Comparison of ENCODE assay signal across 39 cellular contexts in genomic region chr11:61181489-61181888, GRCh38. TPM values are rescaled to one million over a fixed set of nuclear protein-coding genes. Genes with fewer than 3 reads are reported as not detected.
"Had no signal": no experiment of that assay in that cellular context is flagged by ENCODE, and none has a peak within 500 bp of the region (broad histone marks: within the 10 kb centered on the region; RNA-seq: fewer than 3 reads in every experiment).

No MANE protein-coding gene starts in this region.

- H3K27ac ChIP-seq: adrenal gland, body of pancreas, brain microvascular endothelial cell, breast epithelium, VCaP had no signal

- H3K4me3 Mint-ChIP-seq: activated B cell treated with CpG ODN at 0.5 μM for 24 hours; activated CD4-positive, alpha-beta memory T cell treated with anti-CD3 and anti-CD28 coated beads for 36 hours; activated CD4-positive, alpha-beta T cell treated with anti-CD3 and anti-CD28 coated beads, Interleukin-2, amount 10 ng/mL, durations not matched to agents 24 days and 14 days; activated CD8-positive, alpha-beta T cell treated with anti-CD3 and anti-CD28 coated beads for 36 hours; activated naive CD4-positive, alpha-beta T cell treated with anti-CD3 and anti-CD28 coated beads for 36 hours; activated naive CD8-positive, alpha-beta T cell treated with anti-CD3 and anti-CD28 coated beads for 36 hours; activated T-cell treated with anti-CD3 and anti-CD28 coated beads, Interleukin-2, amount 50 U/mL, for 4 hours; activated T-cell treated with anti-CD3 and anti-CD28 coated beads, Interleukin-2, amount 50 U/mL, for 72 hours; activated T-helper 1 cell treated with anti-CD3 and anti-CD28 coated beads, Interleukin-12 subunit alpha, Interleukin-12 subunit beta, Interleukin-2, Interleukin-4 antibody, amounts not matched to agents 30 ng/mL and 10 ng/mL and 1 ng/mL, durations not matched to agents 14 hours and 24 hours and 36 hours; activated T-helper 17 cell treated with anti-CD3 and anti-CD28 coated beads, Interleukin-2, amount 50 U/mL, for 72 hours; T-helper 1 cell treated with Interleukin-12 subunit alpha and Interleukin-12 subunit beta and Interleukin-4 antibody, amounts not matched to agents 30 μg/mL and 1 μg/mL, for 36 hours; T-helper 2 cell treated with Interferon-gamma antibody and Interleukin-4, amounts not matched to agents 5 μg/mL and 100 μg/mL, for 36 hours had no signal

- H3K27me3 ChIP-seq: adrenal gland, body of pancreas, brain microvascular endothelial cell, breast epithelium had no signal

- H3K27ac Mint-ChIP-seq: activated B cell treated with CpG ODN at 0.5 μM for 24 hours; activated CD4-positive, alpha-beta memory T cell treated with anti-CD3 and anti-CD28 coated beads for 36 hours; activated CD4-positive, alpha-beta T cell treated with anti-CD3 and anti-CD28 coated beads, Interleukin-2, amount 10 ng/mL, durations not matched to agents 24 days and 14 days; activated CD8-positive, alpha-beta T cell treated with anti-CD3 and anti-CD28 coated beads for 36 hours; activated naive CD4-positive, alpha-beta T cell treated with anti-CD3 and anti-CD28 coated beads for 36 hours; activated naive CD4-positive, alpha-beta T cell treated with anti-CD3 and anti-CD28 coated beads, Interleukin-2, amount 50 U/mL, for 72 hours; activated naive CD8-positive, alpha-beta T cell treated with anti-CD3 and anti-CD28 coated beads for 36 hours; activated T-cell treated with anti-CD3 and anti-CD28 coated beads, Interleukin-2, amount 50 U/mL, for 72 hours; activated T-helper 1 cell treated with anti-CD3 and anti-CD28 coated beads, Interleukin-12 subunit alpha, Interleukin-12 subunit beta, Interleukin-2, Interleukin-4 antibody, amounts not matched to agents 30 ng/mL and 10 ng/mL and 1 ng/mL, durations not matched to agents 14 hours and 24 hours and 36 hours; activated T-helper 17 cell treated with anti-CD3 and anti-CD28 coated beads, Interleukin-2, amount 50 U/mL, for 72 hours; T-helper 1 cell treated with Interleukin-12 subunit alpha and Interleukin-12 subunit beta and Interleukin-4 antibody, amounts not matched to agents 30 μg/mL and 1 μg/mL, for 36 hours; T-helper 2 cell treated with Interferon-gamma antibody and Interleukin-4, amounts not matched to agents 5 μg/mL and 100 μg/mL, for 36 hours had no signal

- H3K4me3 ChIP-seq: adrenal gland, body of pancreas, breast epithelium had no signal

- ATAC-seq: activated CD8-positive, alpha-beta T cell treated with anti-CD3 and anti-CD28 coated beads for 36 hours; activated naive CD4-positive, alpha-beta T cell treated with anti-CD3 and anti-CD28 coated beads, Interleukin-2, amount 50 U/mL, for 72 hours; activated T-cell treated with anti-CD3 and anti-CD28 coated beads, Interleukin-2, amount 50 U/mL, for 4 hours; activated T-cell treated with anti-CD3 and anti-CD28 coated beads, Interleukin-2, amount 50 U/mL, for 72 hours; activated T-helper 17 cell treated with anti-CD3 and anti-CD28 coated beads, Interleukin-2, amount 50 U/mL, for 72 hours; body of pancreas had no signal

- H3K4me1 Mint-ChIP-seq: activated B cell treated with CpG ODN at 0.5 μM for 24 hours; activated CD4-positive, alpha-beta T cell treated with anti-CD3 and anti-CD28 coated beads, Interleukin-2, amount 10 ng/mL, durations not matched to agents 24 days and 14 days; activated naive CD8-positive, alpha-beta T cell treated with anti-CD3 and anti-CD28 coated beads for 36 hours; activated T-helper 17 cell treated with anti-CD3 and anti-CD28 coated beads, Interleukin-2, amount 50 U/mL, for 72 hours had no signal

- H3K9me3 Mint-ChIP-seq: activated B cell treated with CpG ODN at 0.5 μM for 24 hours; activated CD4-positive, alpha-beta memory T cell treated with anti-CD3 and anti-CD28 coated beads for 36 hours; activated CD4-positive, alpha-beta T cell treated with anti-CD3 and anti-CD28 coated beads, Interleukin-2, amount 10 ng/mL, durations not matched to agents 24 days and 14 days; activated CD8-positive, alpha-beta T cell treated with anti-CD3 and anti-CD28 coated beads for 36 hours; activated naive CD4-positive, alpha-beta T cell treated with anti-CD3 and anti-CD28 coated beads for 36 hours; activated naive CD4-positive, alpha-beta T cell treated with anti-CD3 and anti-CD28 coated beads, Interleukin-2, amount 50 U/mL, for 72 hours; activated naive CD8-positive, alpha-beta T cell treated with anti-CD3 and anti-CD28 coated beads for 36 hours; activated T-cell treated with anti-CD3 and anti-CD28 coated beads, Interleukin-2, amount 50 U/mL, for 4 hours; activated T-cell treated with anti-CD3 and anti-CD28 coated beads, Interleukin-2, amount 50 U/mL, for 72 hours; activated T-helper 1 cell treated with anti-CD3 and anti-CD28 coated beads, Interleukin-12 subunit alpha, Interleukin-12 subunit beta, Interleukin-2, Interleukin-4 antibody, amounts not matched to agents 30 ng/mL and 10 ng/mL and 1 ng/mL, durations not matched to agents 14 hours and 24 hours and 36 hours; activated T-helper 17 cell treated with anti-CD3 and anti-CD28 coated beads, Interleukin-2, amount 50 U/mL, for 72 hours; T-helper 1 cell treated with Interleukin-12 subunit alpha and Interleukin-12 subunit beta and Interleukin-4 antibody, amounts not matched to agents 30 μg/mL and 1 μg/mL, for 36 hours; T-helper 2 cell treated with Interferon-gamma antibody and Interleukin-4, amounts not matched to agents 5 μg/mL and 100 μg/mL, for 36 hours had no signal

- H3K36me3 Mint-ChIP-seq: activated CD4-positive, alpha-beta memory T cell treated with anti-CD3 and anti-CD28 coated beads for 36 hours; activated naive CD4-positive, alpha-beta T cell treated with anti-CD3 and anti-CD28 coated beads, Interleukin-2, amount 50 U/mL, for 72 hours; activated naive CD8-positive, alpha-beta T cell treated with anti-CD3 and anti-CD28 coated beads for 36 hours had no signal

- FAIRE-seq: astrocyte, TTC549 had no signal

- H3K27me3 Mint-ChIP-seq: activated B cell treated with CpG ODN at 0.5 μM for 24 hours; activated CD4-positive, alpha-beta memory T cell treated with anti-CD3 and anti-CD28 coated beads for 36 hours; activated CD8-positive, alpha-beta T cell treated with anti-CD3 and anti-CD28 coated beads for 36 hours; activated naive CD8-positive, alpha-beta T cell treated with anti-CD3 and anti-CD28 coated beads for 36 hours; activated T-helper 17 cell treated with anti-CD3 and anti-CD28 coated beads, Interleukin-2, amount 50 U/mL, for 72 hours had no signal

- H3K4me1 ChIP-seq: adrenal gland, body of pancreas, breast epithelium had no signal

- H3K9me3 ChIP-seq: adrenal gland, body of pancreas, breast epithelium had no signal

- H3K36me3 ChIP-seq: adrenal gland, brain microvascular endothelial cell, breast epithelium had no signal

- DNase-seq: activated B cell treated with CpG ODN at 0.5 μM for 24 hours; activated CD4-positive, alpha-beta memory T cell treated with anti-CD3 and anti-CD28 coated beads for 36 hours; activated CD4-positive, alpha-beta T cell treated with anti-CD3 and anti-CD28 coated beads for 4 hours; activated CD4-positive, alpha-beta T cell treated with anti-CD3 and anti-CD28 coated beads, Interleukin-2, amount 10 ng/mL, durations not matched to agents 24 days and 14 days; activated CD4-positive, alpha-beta T cell treated with anti-CD3 and anti-CD28 coated beads, Interleukin-2, amount 50 U/mL, for 1 hour; activated CD4-positive, alpha-beta T cell treated with anti-CD3 and anti-CD28 coated beads, Interleukin-2, amount 50 U/mL, for 4 hours; activated CD4-positive, CD25-positive, alpha-beta regulatory T cell treated with anti-CD3 and anti-CD28 coated beads, Interleukin-2, amount 50 U/mL, for 72 hours; activated CD8-positive, alpha-beta memory T cell treated with anti-CD3 and anti-CD28 coated beads, Interleukin-2, amount 50 U/mL, for 4 hours; activated CD8-positive, alpha-beta T cell treated with anti-CD3 and anti-CD28 coated beads for 36 hours; activated effector memory CD4-positive, alpha-beta T cell treated with anti-CD3 and anti-CD28 coated beads, Interleukin-2, amount 50 U/mL, for 16 hours; activated gamma-delta T cell treated with Interleukin-2 at 50 U/mL for 16 hours; activated naive CD4-positive, alpha-beta T cell; activated naive CD4-positive, alpha-beta T cell treated with anti-CD3 and anti-CD28 coated beads for 36 hours; activated naive CD4-positive, alpha-beta T cell treated with anti-CD3 and anti-CD28 coated beads, Interleukin-2, amount 50 U/mL, for 16 hours; activated naive CD8-positive, alpha-beta T cell treated with anti-CD3 and anti-CD28 coated beads for 36 hours; activated T-cell treated with anti-CD3 and anti-CD28 coated beads for 4 hours; activated T-cell treated with anti-CD3 and anti-CD28 coated beads, Interleukin-2, amount 50 U/mL, for 1 hour; activated T-cell treated with anti-CD3 and anti-CD28 coated beads, Interleukin-2, amount 50 U/mL, for 4 hours; activated T-cell treated with anti-CD3 and anti-CD28 coated beads, Interleukin-2, amount 50 U/mL, for 72 hours; adrenal gland; amniotic stem cell; aorta; body of pancreas; brain microvascular endothelial cell; central memory CD4-positive, alpha-beta T cell; T-helper 2 cell; T-helper 9 cell had no signal

RNA-seq across cellular contexts. Expression of gene PGA3, which starts 21.8 kb away (rescaled TPM):
- total RNA-seq: activated B cell treated with CpG ODN at 0.5 μM for 24 hours; activated CD4-positive, alpha-beta memory T cell treated with anti-CD3 and anti-CD28 coated beads for 36 hours; activated CD4-positive, alpha-beta T cell treated with anti-CD3 and anti-CD28 coated beads, Interleukin-2, amount 10 ng/mL, durations not matched to agents 24 days and 14 days; activated CD8-positive, alpha-beta memory T cell treated with anti-CD3 and anti-CD28 coated beads for 36 hours; activated CD8-positive, alpha-beta T cell treated with anti-CD3 and anti-CD28 coated beads for 36 hours; activated naive CD4-positive, alpha-beta T cell treated with anti-CD3 and anti-CD28 coated beads for 36 hours; activated naive CD4-positive, alpha-beta T cell treated with anti-CD3 and anti-CD28 coated beads, Interleukin-2, amount 50 U/mL, for 72 hours; activated naive CD8-positive, alpha-beta T cell treated with anti-CD3 and anti-CD28 coated beads for 36 hours; activated T-cell treated with anti-CD3 and anti-CD28 coated beads, Interleukin-2, amount 50 U/mL, for 4 hours; activated T-cell treated with anti-CD3 and anti-CD28 coated beads, Interleukin-2, amount 50 U/mL, for 72 hours; activated T-helper 1 cell treated with anti-CD3 and anti-CD28 coated beads, Interleukin-12 subunit alpha, Interleukin-12 subunit beta, Interleukin-2, Interleukin-4 antibody, amounts not matched to agents 30 ng/mL and 10 ng/mL and 1 ng/mL, durations not matched to agents 14 hours and 24 hours and 36 hours; activated T-helper 17 cell treated with anti-CD3 and anti-CD28 coated beads, Interleukin-2, amount 50 U/mL, for 72 hours had no signal

RNA-seq across cellular contexts. Expression of gene PGA4, which starts 40.7 kb away (rescaled TPM):
- total RNA-seq: activated B cell treated with CpG ODN at 0.5 μM for 24 hours; activated CD4-positive, alpha-beta memory T cell treated with anti-CD3 and anti-CD28 coated beads for 36 hours; activated CD4-positive, alpha-beta T cell treated with anti-CD3 and anti-CD28 coated beads, Interleukin-2, amount 10 ng/mL, durations not matched to agents 24 days and 14 days; activated CD8-positive, alpha-beta memory T cell treated with anti-CD3 and anti-CD28 coated beads for 36 hours; activated CD8-positive, alpha-beta T cell treated with anti-CD3 and anti-CD28 coated beads for 36 hours; activated naive CD4-positive, alpha-beta T cell treated with anti-CD3 and anti-CD28 coated beads for 36 hours; activated naive CD4-positive, alpha-beta T cell treated with anti-CD3 and anti-CD28 coated beads, Interleukin-2, amount 50 U/mL, for 72 hours; activated naive CD8-positive, alpha-beta T cell treated with anti-CD3 and anti-CD28 coated beads for 36 hours; activated T-cell treated with anti-CD3 and anti-CD28 coated beads, Interleukin-2, amount 50 U/mL, for 4 hours; activated T-cell treated with anti-CD3 and anti-CD28 coated beads, Interleukin-2, amount 50 U/mL, for 72 hours; activated T-helper 1 cell treated with anti-CD3 and anti-CD28 coated beads, Interleukin-12 subunit alpha, Interleukin-12 subunit beta, Interleukin-2, Interleukin-4 antibody, amounts not matched to agents 30 ng/mL and 10 ng/mL and 1 ng/mL, durations not matched to agents 14 hours and 24 hours and 36 hours; activated T-helper 17 cell treated with anti-CD3 and anti-CD28 coated beads, Interleukin-2, amount 50 U/mL, for 72 hours; cardiac septum had no signal

RNA-seq across cellular contexts. Expression of gene PGA5, which starts 59.5 kb away (rescaled TPM):
- total RNA-seq: activated B cell treated with CpG ODN at 0.5 μM for 24 hours; activated CD4-positive, alpha-beta memory T cell treated with anti-CD3 and anti-CD28 coated beads for 36 hours; activated CD4-positive, alpha-beta T cell treated with anti-CD3 and anti-CD28 coated beads, Interleukin-2, amount 10 ng/mL, durations not matched to agents 24 days and 14 days; activated CD8-positive, alpha-beta memory T cell treated with anti-CD3 and anti-CD28 coated beads for 36 hours; activated CD8-positive, alpha-beta T cell treated with anti-CD3 and anti-CD28 coated beads for 36 hours; activated naive CD4-positive, alpha-beta T cell treated with anti-CD3 and anti-CD28 coated beads for 36 hours; activated naive CD4-positive, alpha-beta T cell treated with anti-CD3 and anti-CD28 coated beads, Interleukin-2, amount 50 U/mL, for 72 hours; activated naive CD8-positive, alpha-beta T cell treated with anti-CD3 and anti-CD28 coated beads for 36 hours; activated T-cell treated with anti-CD3 and anti-CD28 coated beads, Interleukin-2, amount 50 U/mL, for 4 hours; activated T-cell treated with anti-CD3 and anti-CD28 coated beads, Interleukin-2, amount 50 U/mL, for 72 hours; activated T-helper 1 cell treated with anti-CD3 and anti-CD28 coated beads, Interleukin-12 subunit alpha, Interleukin-12 subunit beta, Interleukin-2, Interleukin-4 antibody, amounts not matched to agents 30 ng/mL and 10 ng/mL and 1 ng/mL, durations not matched to agents 14 hours and 24 hours and 36 hours; activated T-helper 17 cell treated with anti-CD3 and anti-CD28 coated beads, Interleukin-2, amount 50 U/mL, for 72 hours; cardiac septum; cerebellum had no signal
